Comparison of ENCODE assay signal across 8 cellular contexts in the genomic region with DNA sequence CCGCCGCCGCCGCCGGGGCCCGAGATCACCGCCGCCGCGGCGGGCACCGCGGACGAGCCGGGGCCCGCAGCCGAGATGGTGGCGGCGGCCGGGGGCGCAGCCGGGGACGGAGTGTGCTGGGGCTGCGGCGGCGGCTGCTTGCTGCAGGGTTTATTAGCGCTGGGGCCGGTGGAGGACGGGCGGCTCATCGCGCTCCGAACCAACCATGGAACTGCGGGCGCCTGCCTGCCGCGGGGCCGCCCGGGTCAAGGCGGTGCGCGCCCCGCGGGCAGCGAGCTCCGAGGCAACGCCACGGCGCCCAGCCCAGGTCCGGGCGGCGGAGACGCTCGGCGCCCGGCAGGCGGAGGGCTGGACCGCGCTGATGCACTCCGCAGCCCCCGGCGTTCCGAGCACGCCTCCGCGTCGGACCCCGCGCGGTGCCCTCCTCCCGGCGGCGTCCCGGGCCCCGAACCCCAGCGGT. TPM values are rescaled to one million over a fixed set of nuclear protein-coding genes. Genes with fewer than 3 reads are reported as not detected.
DNase-seq lines count a peak whose midpoint lies in the region; ATAC-seq and TF ChIP-seq lines count a peak whose summit lies in the region.

No MANE protein-coding gene starts in this region.

- H3K4me1 Mint-ChIP-seq in activated naive CD8-positive, alpha-beta T cell treated with anti-CD3 and anti-CD28 coated beads, Interleukin-2, amount 10 ng/mL, durations not matched to agents 7 days and 5 days: peaks cover 38% of the 10 kb centered on the region
- H3K4me1 Mint-ChIP-seq in activated naive CD8-positive, alpha-beta T cell treated with anti-CD3 and anti-CD28 coated beads for 36 hours: peaks cover 62% of the 10 kb centered on the region
- peaks cover 30% of the 10 kb centered on the region for H3K4me1 Mint-ChIP-seq in neural progenitor cell

- POLR2A ChIA-PET in activated naive CD8-positive, alpha-beta T cell treated with anti-CD3 and anti-CD28 coated beads, Interleukin-2, amount 10 ng/mL, durations not matched to agents 7 days and 5 days (lab: Charles Lee): interaction anchor here (0.6 to 6.8 kb wide), 30 partner anchors 10 to 1481 kb away, joined by 3 to 85 read pairs (median 6); a partner anchor contains a TSS

- H3K9me3 Mint-ChIP-seq in activated naive CD8-positive, alpha-beta T cell treated with anti-CD3 and anti-CD28 coated beads, Interleukin-2, amount 10 ng/mL, durations not matched to agents 7 days and 5 days: no peaks in the 10 kb centered on the region
- H3K9me3 Mint-ChIP-seq in activated naive CD8-positive, alpha-beta T cell treated with anti-CD3 and anti-CD28 coated beads for 36 hours: no peaks in the 10 kb centered on the region
- no peaks in the 10 kb centered on the region for H3K9me3 Mint-ChIP-seq in neural progenitor cell

- H3F3A ChIP-seq in neural progenitor cell (ENCODE audit: low read depth): peaks cover 22% of the 10 kb centered on the region

- TF ChIP-seq CTCF in coronary artery (IDR thresholded peaks at IDR 0.05) (no peak), neural progenitor cell (IDR thresholded peaks at IDR 0.05) (no peak)

- peak overlapping the region; percentile 85 for H2AFZ ChIP-seq in neural progenitor cell (replicated peaks)

- H3K36me3 Mint-ChIP-seq in activated naive CD8-positive, alpha-beta T cell treated with anti-CD3 and anti-CD28 coated beads, Interleukin-2, amount 10 ng/mL, durations not matched to agents 7 days and 5 days: peaks cover 15% of the 10 kb centered on the region
- H3K36me3 Mint-ChIP-seq in activated naive CD8-positive, alpha-beta T cell treated with anti-CD3 and anti-CD28 coated beads for 36 hours: peaks cover 56% of the 10 kb centered on the region
- H3K36me3 Mint-ChIP-seq in neural progenitor cell: peaks cover 1% of the 10 kb centered on the region

- peak overlapping the region; percentile 18 for H3K4me3 Mint-ChIP-seq in activated naive CD8-positive, alpha-beta T cell treated with anti-CD3 and anti-CD28 coated beads, Interleukin-2, amount 10 ng/mL, durations not matched to agents 7 days and 5 days
- no peak overlapping the region for H3K4me3 Mint-ChIP-seq in activated naive CD8-positive, alpha-beta T cell treated with anti-CD3 and anti-CD28 coated beads for 36 hours
- H3K4me3 Mint-ChIP-seq in neural progenitor cell: peak overlapping the region; percentile 94

- H3K4me1 ChIP-seq in HUES6 (ENCODE audit: control insufficient read depth, insufficient read depth, low read length) (peaks cover 36% of the 10 kb centered on the region), neural progenitor cell (peaks cover 36% of the 10 kb centered on the region)

- H3K9me3 ChIP-seq in HUES6 (ENCODE audit: control insufficient read depth, insufficient read depth, low read depth, low read length): no peaks in the 10 kb centered on the region
- H3K9me3 ChIP-seq in neural progenitor cell (ENCODE audit: low read depth): no peaks in the 10 kb centered on the region

- H3K27me3 Mint-ChIP-seq in activated naive CD8-positive, alpha-beta T cell treated with anti-CD3 and anti-CD28 coated beads, Interleukin-2, amount 10 ng/mL, durations not matched to agents 7 days and 5 days: no peaks in the 10 kb centered on the region
- H3K27me3 Mint-ChIP-seq in activated naive CD8-positive, alpha-beta T cell treated with anti-CD3 and anti-CD28 coated beads for 36 hours: peaks cover 4% of the 10 kb centered on the region
- H3K27me3 Mint-ChIP-seq in neural progenitor cell (ENCODE audit: insufficient read depth, low read depth): peaks cover 20% of the 10 kb centered on the region

- H4K20me1 ChIP-seq in neural progenitor cell (ENCODE audit: low read depth): no peaks in the 10 kb centered on the region

- H3K27ac ChIP-seq in HUES6 (ENCODE audit: low read depth, low read length): no peak overlapping the region
- H3K27ac ChIP-seq in coronary artery: peak overlapping the region; percentile 93 to 96
- no peak overlapping the region for H3K27ac ChIP-seq in neural progenitor cell

- H3K4me3 ChIP-seq in HUES6 (ENCODE audit: low read depth, low read length) (peak overlapping the region; percentile 86), coronary artery (peak overlapping the region; percentile 72), neural progenitor cell (peak overlapping the region; percentile 58)

- H3K27ac Mint-ChIP-seq in activated naive CD8-positive, alpha-beta T cell treated with anti-CD3 and anti-CD28 coated beads, Interleukin-2, amount 10 ng/mL, durations not matched to agents 7 days and 5 days: no peak overlapping the region
- H3K27ac Mint-ChIP-seq in activated naive CD8-positive, alpha-beta T cell treated with anti-CD3 and anti-CD28 coated beads for 36 hours: no peak overlapping the region
- no peak overlapping the region for H3K27ac Mint-ChIP-seq in neural progenitor cell

- H3K79me2 ChIP-seq in neural progenitor cell (ENCODE audit: low read depth): peaks cover 19% of the 10 kb centered on the region

- ATAC-seq in activated naive CD8-positive, alpha-beta T cell treated with anti-CD3 and anti-CD28 coated beads, Interleukin-2, amount 10 ng/mL, durations not matched to agents 7 days and 5 days (ENCODE audit: low read depth): no peak

- H3K4me2 ChIP-seq in neural progenitor cell: peak overlapping the region; percentile 75

- peak overlapping the region; percentile 81 for H3K9ac ChIP-seq in HUES6 (ENCODE audit: low read length)
- H3K9ac ChIP-seq in neural progenitor cell: no peak overlapping the region

- H3K36me3 ChIP-seq in HUES6 (ENCODE audit: control insufficient read depth, insufficient read depth, low read length) (no peaks in the 10 kb centered on the region; the same call in 1 of the 2 replicates), neural progenitor cell (no peaks in the 10 kb centered on the region)

- DNase-seq in activated naive CD8-positive, alpha-beta T cell treated with anti-CD3 and anti-CD28 coated beads, Interleukin-2, amount 10 ng/mL, durations not matched to agents 7 days and 5 days: no peak
- no peak for DNase-seq in activated naive CD8-positive, alpha-beta T cell treated with anti-CD3 and anti-CD28 coated beads for 36 hours
- no peak for DNase-seq in coronary artery (ENCODE audit: low spot score)
- no peak for DNase-seq in neural progenitor cell (ENCODE audit: low spot score)
- no peak for DNase-seq in retina
- DNase-seq in C1 segment of cervical spinal cord (lab: John Stamatoyannopoulos, UW): no peak
- no peak for DNase-seq in NCI-H524 (lab: John Stamatoyannopoulos, UW)

- H3K27me3 ChIP-seq in HUES6 (ENCODE audit: control insufficient read depth, insufficient read depth, low read length): peaks cover 20% of the 10 kb centered on the region
- H3K27me3 ChIP-seq in neural progenitor cell: peaks cover 23% of the 10 kb centered on the region

RNA-seq across cellular contexts. Expression of a gene that starts 0.3 kb away (rescaled TPM):
- 10 to 100 TPM; 28.3 TPM for total RNA-seq in activated naive CD8-positive, alpha-beta T cell treated with anti-CD3 and anti-CD28 coated beads, Interleukin-2, amount 10 ng/mL, durations not matched to agents 7 days and 5 days
- total RNA-seq in activated naive CD8-positive, alpha-beta T cell treated with anti-CD3 and anti-CD28 coated beads for 36 hours: 10 to 100 TPM; 89.1 to 94.4 TPM
- 14.6 TPM in 2 replicates for total RNA-seq in neural progenitor cell (ENCODE audit: low replicate concordance)

RNA-seq across cellular contexts. Expression of a gene that starts 59.0 kb away (rescaled TPM):
- under 1 TPM in 1 of 2 experiments, not detected in 1; 0.23 TPM for total RNA-seq in activated naive CD8-positive, alpha-beta T cell treated with anti-CD3 and anti-CD28 coated beads, Interleukin-2, amount 10 ng/mL, durations not matched to agents 7 days and 5 days
- not detected for total RNA-seq in activated naive CD8-positive, alpha-beta T cell treated with anti-CD3 and anti-CD28 coated beads for 36 hours
- 0.28 TPM in 1 of 2 replicates, not detected in the other for total RNA-seq in neural progenitor cell (ENCODE audit: low replicate concordance)

Comparison
In these comparisons a context has a peak if more than half of its experiments do, and no peak if none do; other contexts are left out.
1. H3K27ac ChIP-seq: peak in coronary artery (2 of 2); none in HUES6 (single experiment) and neural progenitor cell (single experiment).
2. Peak in every context shown above with its lines, with median percentiles within 50 percentile points of each other: H3K4me3 ChIP-seq.